8 cellular contexts compared by ENCODE assay signal in the genomic region with DNA sequence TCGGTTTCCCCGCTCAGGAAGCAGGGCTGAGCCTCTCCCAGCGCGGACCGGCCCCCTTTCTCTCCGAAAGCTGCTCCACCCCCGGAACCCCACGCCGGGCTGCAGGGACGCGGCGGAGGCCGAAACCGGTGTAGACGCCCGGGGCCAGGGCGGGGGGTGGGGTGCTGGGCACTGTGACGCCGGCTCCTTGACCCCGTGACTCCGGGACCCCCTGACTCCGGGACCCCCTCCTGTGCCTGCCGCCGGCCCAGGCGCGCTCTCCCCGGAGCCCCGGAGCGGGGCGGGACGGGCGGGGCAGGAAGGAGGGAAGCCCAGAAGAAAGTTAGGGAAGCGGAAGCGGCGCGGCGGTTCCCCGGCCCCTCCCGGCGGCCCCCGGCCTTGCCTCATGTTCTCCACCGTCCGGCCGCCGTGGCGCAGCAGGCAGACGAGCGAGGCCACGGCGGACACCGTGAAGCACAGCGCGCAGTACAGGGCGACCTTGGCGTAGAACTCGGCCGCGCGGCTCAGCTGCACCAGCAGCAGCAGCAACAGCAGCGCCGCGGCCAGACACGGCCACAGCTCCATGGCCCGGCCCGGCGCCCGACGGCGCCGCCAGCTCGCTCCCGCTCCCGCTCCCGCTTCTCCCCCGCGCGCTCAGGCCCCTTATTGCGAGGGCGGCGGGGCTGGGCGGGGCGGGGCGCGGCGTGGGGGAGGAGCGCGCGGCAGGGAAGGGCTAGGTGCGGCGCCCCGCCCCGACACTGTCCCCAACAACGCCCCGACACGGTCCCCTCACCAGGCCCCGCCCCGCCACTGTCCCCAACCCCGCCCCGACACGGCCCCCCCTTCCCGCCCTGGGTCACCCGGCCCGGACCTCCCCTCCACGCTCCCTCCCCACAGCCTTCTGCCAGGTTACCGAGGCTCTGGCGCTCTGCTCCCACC. TPM values are rescaled to one million over a fixed set of nuclear protein-coding genes. Genes with fewer than 3 reads are reported as not detected.
DNase-seq lines count a peak whose midpoint lies in the region; ATAC-seq, FAIRE-seq and TF ChIP-seq lines count a peak whose summit lies in the region.

A gene (minus strand): TSS at position 664 of the 918 bp plus-strand sequence. CDS start 100 bp downstream, at position 564.

- H3K4me1 ChIP-seq in muscle layer of duodenum (ENCODE audit: control insufficient read depth in 1 of 2, insufficient read depth in 2 of 2, low read length in 2 of 2) = peaks cover 4 to 28% of the 10 kb centered on the region in 2 donors

- peak within 1 kb of the TSS; percentile 67 for H3K4me3 Mint-ChIP-seq in activated CD8-positive, alpha-beta memory T cell treated with anti-CD3 and anti-CD28 coated beads, Interleukin-2, amount 10 ng/mL, durations not matched to agents 7 days and 5 days

- FAIRE-seq in GM12892 (lab: Jason Lieb, UNC) = peak; percentile 88

- H3K4me3 ChIP-seq in muscle layer of duodenum (ENCODE audit: low read depth in 1 of 2, low read length in 2 of 2) = peak within 1 kb of the TSS; percentile 59 to 82

- DNase-seq in GM12892 (ENCODE audit: insufficient read length) (peak; percentile 95), NCI-H82 (lab: John Stamatoyannopoulos, UW) (peak; percentile 83), epidermal melanocyte (ENCODE audit: insufficient read length, low spot score) (peak; percentile 78)
- peak; percentile 79 for DNase-seq in activated CD8-positive, alpha-beta memory T cell treated with anti-CD3 and anti-CD28 coated beads, Interleukin-2, amount 10 ng/mL, durations not matched to agents 7 days and 5 days
- DNase-seq in stimulated activated naive CD8-positive, alpha-beta T cell treated with anti-CD3 and anti-CD28 coated beads, Interleukin-15, Interleukin-2, amounts not matched to agents 100 U/mL and 50 U/mL, for 24 hours = peak; percentile 82

- peaks cover 13% of the 10 kb centered on the region for H3K4me1 Mint-ChIP-seq in activated CD8-positive, alpha-beta memory T cell treated with anti-CD3 and anti-CD28 coated beads, Interleukin-2, amount 10 ng/mL, durations not matched to agents 7 days and 5 days

- no peaks in the 10 kb centered on the region for H3K36me3 ChIP-seq in muscle layer of duodenum (ENCODE audit: control insufficient read depth in 1 of 2, insufficient read depth in 2 of 2, low read length in 2 of 2)

- peak within 1 kb of the TSS; percentile 16 for H3K27ac ChIP-seq in muscle layer of duodenum (ENCODE audit: low read length)

- H3K9me3 Mint-ChIP-seq in activated CD8-positive, alpha-beta memory T cell treated with anti-CD3 and anti-CD28 coated beads, Interleukin-2, amount 10 ng/mL, durations not matched to agents 7 days and 5 days (ENCODE audit: low read depth) = no peaks in the 10 kb centered on the region

- peaks cover 10% of the 10 kb centered on the region for H3K27me3 Mint-ChIP-seq in activated CD8-positive, alpha-beta memory T cell treated with anti-CD3 and anti-CD28 coated beads, Interleukin-2, amount 10 ng/mL, durations not matched to agents 7 days and 5 days

- H3K9me3 ChIP-seq in muscle layer of duodenum (ENCODE audit: control insufficient read depth in 1 of 2, low read length in 2 of 2) = no peaks in the 10 kb centered on the region

- peak within 1 kb of the TSS; percentile 59 for H3K27ac Mint-ChIP-seq in activated CD8-positive, alpha-beta memory T cell treated with anti-CD3 and anti-CD28 coated beads, Interleukin-2, amount 10 ng/mL, durations not matched to agents 7 days and 5 days

- no peaks in the 10 kb centered on the region for H3K36me3 Mint-ChIP-seq in activated CD8-positive, alpha-beta memory T cell treated with anti-CD3 and anti-CD28 coated beads, Interleukin-2, amount 10 ng/mL, durations not matched to agents 7 days and 5 days

- CTCF ChIA-PET in activated CD8-positive, alpha-beta memory T cell treated with anti-CD3 and anti-CD28 coated beads, Interleukin-2, amount 10 ng/mL, durations not matched to agents 7 days and 5 days (lab: Charles Lee) = interaction anchor here (1.1 to 7.6 kb wide), 5 partner anchors 15 to 348 kb away, joined by 3 to 33 read pairs (median 3); no protein-coding TSS in a partner anchor

- H3K27me3 ChIP-seq in muscle layer of duodenum (ENCODE audit: low read depth, low read length) = no peaks in the 10 kb centered on the region

- peak; percentile 47 for ATAC-seq in HG02943 (IDR thresholded peaks at IDR 0.05; ENCODE audit: low read depth, unreplicated experiment)
- peak; percentile 90 for ATAC-seq in activated CD8-positive, alpha-beta memory T cell treated with anti-CD3 and anti-CD28 coated beads, Interleukin-2, amount 10 ng/mL, durations not matched to agents 7 days and 5 days
- peak; percentile 85 for ATAC-seq in stimulated activated naive CD8-positive, alpha-beta T cell treated with anti-CD3 and anti-CD28 coated beads, Interleukin-15, Interleukin-2, amounts not matched to agents 100 U/mL and 50 U/mL, for 24 hours
- no peak for ATAC-seq in HG02973 (IDR thresholded peaks at IDR 0.05; ENCODE audit: unreplicated experiment)

- TF ChIP-seq POLR2A in GM12892 (IDR thresholded peaks at IDR 0.05; ENCODE audit: low read depth, low read length) = peak; percentile 61; the same call in 1 of the 2 replicates

RNA-seq across cellular contexts. Expression of the gene that starts here (rescaled TPM):
- polyA plus RNA-seq in GM12892 (2012; ENCODE audit: missing spikeins) = 3.5 TPM
- total RNA-seq in activated CD8-positive, alpha-beta memory T cell treated with anti-CD3 and anti-CD28 coated beads, Interleukin-2, amount 10 ng/mL, durations not matched to agents 7 days and 5 days = 10 to 100 TPM; 16.9 to 20.5 TPM
